1 cellular context compared by ENCODE assay signal in genomic region chr11:8013833-8014232, GRCh38.
TF ChIP-seq lines count a peak whose summit lies in the region.

No MANE protein-coding gene starts in this region.

TF ChIP-seq in IMR-90, 13 proteins besides CTCF, POLR2A, EP300 and RAD21:
- no peak for TF ChIP-seq CEBPB (IDR thresholded peaks at IDR 0.05; ENCODE audit: low read depth, low read length)
- no peak for TF ChIP-seq MAZ (IDR thresholded peaks at IDR 0.05; ENCODE audit: borderline replicate concordance, low read depth, low read length)
- TF ChIP-seq SMC3 (IDR thresholded peaks at IDR 0.05; ENCODE audit: low read depth, low read length), result no peak
- TF ChIP-seq BHLHE40 (IDR thresholded peaks at IDR 0.05; ENCODE audit: low read depth, low read length), result no peak
- no peak for TF ChIP-seq CHD1 (IDR thresholded peaks at IDR 0.05; ENCODE audit: low read depth, low read length)
- no peak for TF ChIP-seq FOS (IDR thresholded peaks at IDR 0.05; ENCODE audit: low read depth, low read length)
TF ChIP-seq in IMR-90: peak in this region for 0.
